ENCODE assay signal across 30 cellular contexts in genomic region chr4:128549636-128550035, GRCh38.
"Had no signal": no experiment of that assay in that cellular context is flagged by ENCODE, and none has a peak within 500 bp of the region (broad histone marks: within the 10 kb centered on the region; RNA-seq: fewer than 3 reads in every experiment).

No MANE protein-coding gene starts in this region.

- H3K27me3 ChIP-seq: brain microvascular endothelial cell, dorsolateral prefrontal cortex, heart left ventricle had no signal

- H3K9me3 Mint-ChIP-seq: activated B cell treated with CpG ODN at 0.5 μM for 24 hours; activated CD8-positive, alpha-beta T cell treated with anti-CD3 and anti-CD28 coated beads for 36 hours; activated T-cell treated with anti-CD3 and anti-CD28 coated beads, Interleukin-2, amount 50 U/mL, for 4 hours; activated T-helper 17 cell treated with anti-CD3 and anti-CD28 coated beads, Interleukin-2, amount 50 U/mL, for 72 hours; central memory CD8-positive, alpha-beta T cell; T-helper 2 cell treated with Interferon-gamma antibody and Interleukin-4, amounts not matched to agents 5 μg/mL and 100 μg/mL, for 36 hours had no signal

- H3K27ac Mint-ChIP-seq: activated B cell treated with CpG ODN at 0.5 μM for 24 hours; activated CD8-positive, alpha-beta T cell treated with anti-CD3 and anti-CD28 coated beads for 36 hours; activated naive CD8-positive, alpha-beta T cell; activated T-helper 17 cell treated with anti-CD3 and anti-CD28 coated beads, Interleukin-2, amount 50 U/mL, for 72 hours; dendritic cell treated with granulocyte-macrophage colony-stimulating factor and Interleukin-4, amounts not matched to agents 40 ng/mL and 50 ng/mL, for 4 days; endodermal cell; T-helper 2 cell treated with Interferon-gamma antibody and Interleukin-4, amounts not matched to agents 5 μg/mL and 100 μg/mL, for 36 hours had no signal

- H3K36me3 ChIP-seq: brain microvascular endothelial cell, heart left ventricle, WERI-Rb-1 had no signal

- DNase-seq: activated B cell treated with CpG ODN at 0.5 μM for 24 hours; activated CD4-positive, alpha-beta T cell treated with anti-CD3 and anti-CD28 coated beads for 48 hours; activated CD4-positive, alpha-beta T cell treated with anti-CD3 and anti-CD28 coated beads, Interleukin-2, amount 50 U/mL, for 1 hour; activated CD4-positive, alpha-beta T cell treated with anti-CD3 and anti-CD28 coated beads, Interleukin-2, amount 50 U/mL, for 48 hours; activated CD8-positive, alpha-beta memory T cell treated with anti-CD3 and anti-CD28 coated beads for 24 hours; activated CD8-positive, alpha-beta T cell treated with anti-CD3 and anti-CD28 coated beads for 36 hours; activated effector memory CD4-positive, alpha-beta T cell treated with Interleukin-2 at 50 U/mL for 16 hours; activated gamma-delta T cell treated with Interleukin-2 at 50 U/mL for 16 hours; activated naive CD4-positive, alpha-beta T cell treated with anti-CD3 and anti-CD28 coated beads, Interleukin-2, amount 50 U/mL, for 16 hours; activated naive CD4-positive, alpha-beta T cell treated with Interleukin-2 at 50 U/mL for 16 hours; activated T-cell treated with anti-CD3 and anti-CD28 coated beads, Interleukin-2, amount 50 U/mL, for 4 hours; amniotic stem cell; anterior cingulate cortex; brain microvascular endothelial cell; dorsolateral prefrontal cortex; effector memory CD4-positive, alpha-beta T cell; endodermal cell; foreskin fibroblast; glutamatergic neuron; heart left ventricle; T1000; WERI-Rb-1 had no signal

- H3K4me3 Mint-ChIP-seq: activated B cell treated with CpG ODN at 0.5 μM for 24 hours; activated CD8-positive, alpha-beta T cell treated with anti-CD3 and anti-CD28 coated beads for 36 hours; activated naive CD8-positive, alpha-beta T cell; activated T-cell treated with anti-CD3 and anti-CD28 coated beads, Interleukin-2, amount 50 U/mL, for 4 hours; activated T-helper 17 cell treated with anti-CD3 and anti-CD28 coated beads, Interleukin-2, amount 50 U/mL, for 72 hours; central memory CD8-positive, alpha-beta T cell; dendritic cell treated with granulocyte-macrophage colony-stimulating factor and Interleukin-4, amounts not matched to agents 40 ng/mL and 50 ng/mL, for 4 days; endodermal cell; T-helper 2 cell treated with Interferon-gamma antibody and Interleukin-4, amounts not matched to agents 5 μg/mL and 100 μg/mL, for 36 hours had no signal

- H3K4me3 ChIP-seq: coronary artery, dorsolateral prefrontal cortex, heart left ventricle had no signal

- ATAC-seq: activated CD4-positive, CD25-positive, alpha-beta regulatory T cell treated with anti-CD3 and anti-CD28 coated beads, Interleukin-2, amount 50 U/mL, for 24 hours; activated CD8-positive, alpha-beta T cell treated with anti-CD3 and anti-CD28 coated beads for 36 hours; activated T-cell treated with anti-CD3 and anti-CD28 coated beads, Interleukin-2, amount 50 U/mL, for 4 hours; activated T-helper 17 cell treated with anti-CD3 and anti-CD28 coated beads, Interleukin-2, amount 50 U/mL, for 72 hours; esophagus mucosa; heart left ventricle had no signal

- H3K27ac ChIP-seq: brain microvascular endothelial cell, coronary artery, dorsolateral prefrontal cortex, heart left ventricle, WERI-Rb-1 had no signal
